ENCODE assay signal across 14 cellular contexts in the genomic region with DNA sequence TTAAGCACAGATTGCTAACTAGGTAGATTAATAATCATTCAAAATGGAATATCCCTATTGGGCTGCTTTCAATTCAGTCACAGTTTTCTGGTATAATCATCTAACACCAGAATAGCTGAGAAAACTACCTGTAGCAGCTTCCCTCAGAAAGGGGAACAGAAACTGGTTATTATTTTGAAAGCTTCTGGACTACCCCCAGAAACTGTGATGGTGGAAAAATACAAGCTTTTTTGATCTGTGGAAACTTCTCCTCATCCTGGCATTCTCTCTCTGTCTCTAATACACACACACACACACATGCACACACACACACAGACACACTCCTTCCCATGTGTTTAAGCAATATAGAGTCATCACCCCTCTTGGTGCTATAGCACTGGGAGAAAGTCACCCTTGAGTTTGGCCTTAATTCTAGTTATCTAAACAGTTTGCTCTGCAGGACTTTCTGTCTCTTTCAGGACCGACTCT.
DNase-seq lines count a peak whose midpoint lies in the region; ATAC-seq, FAIRE-seq and TF ChIP-seq lines count a peak whose summit lies in the region.
"Had no signal": no experiment of that assay in that cellular context is flagged by ENCODE, and none has a peak within 500 bp of the region (broad histone marks: within the 10 kb centered on the region; RNA-seq: fewer than 3 reads in every experiment).

No MANE protein-coding gene starts in this region.

- DNase-seq in GM18507 (ENCODE audit: extremely low spot score, insufficient read length, low read depth) (peak; percentile 14), RWPE1 (ENCODE audit: low spot score) (no peak), SIG-M5 (lab: John Stamatoyannopoulos, UW) (no peak)
- no peak for DNase-seq in stimulated activated CD4-positive, alpha-beta T cell treated with anti-CD3 and anti-CD28 coated beads, Interleukin-4, amount 100 ng/mL, for 1 hour
- DNase-seq in activated CD4-positive, alpha-beta memory T cell treated with anti-CD3 and anti-CD28 coated beads for 36 hours, result no peak
- DNase-seq: NCI-H187 treated with DMSO at 0.1 percent for 48 hours, stomach had no signal

- H3K27ac ChIP-seq in RWPE1, result no peak overlapping the region
- H3K27ac ChIP-seq: cardiac muscle cell, stomach, VCaP had no signal

- POLR2A ChIA-PET in activated CD4-positive, alpha-beta memory T cell treated with anti-CD3 and anti-CD28 coated beads for 36 hours (lab: Charles Lee), result no interaction called here
- POLR2A ChIA-PET in RWPE1 (lab: Yijun Ruan, JAX; ENCODE audit: low non-redundant PET), result no interaction called here

- peaks cover 16% of the 10 kb centered on the region for H3K9me3 Mint-ChIP-seq in activated CD4-positive, alpha-beta memory T cell treated with anti-CD3 and anti-CD28 coated beads for 36 hours

- no peak for TF ChIP-seq CTCF in RWPE1 (conservative IDR thresholded peaks at IDR 0.05; ENCODE audit: low read depth)

- ATAC-seq in GM19468 (IDR thresholded peaks at IDR 0.05; ENCODE audit: extremely low read depth, unreplicated experiment) (peak; percentile 97), HG02938 (IDR thresholded peaks at IDR 0.05; ENCODE audit: unreplicated experiment) (peak; percentile 96), HG03571 (IDR thresholded peaks at IDR 0.05; ENCODE audit: unreplicated experiment) (peak; percentile 96)

- no peaks in the 10 kb centered on the region for H3K36me3 Mint-ChIP-seq in activated CD4-positive, alpha-beta memory T cell treated with anti-CD3 and anti-CD28 coated beads for 36 hours

- H3K4me1 Mint-ChIP-seq in activated CD4-positive, alpha-beta memory T cell treated with anti-CD3 and anti-CD28 coated beads for 36 hours (ENCODE audit: low read depth), result no peaks in the 10 kb centered on the region

- intact Hi-C loops in activated CD4-positive, alpha-beta memory T cell treated with anti-CD3 and anti-CD28 coated beads for 36 hours (cut with micrococcal nuclease), result no loop called here

- CTCF ChIA-PET in activated CD4-positive, alpha-beta memory T cell treated with anti-CD3 and anti-CD28 coated beads for 36 hours (lab: Charles Lee), result no interaction called here
- CTCF ChIA-PET in RWPE1 (lab: Yijun Ruan, JAX), result no interaction called here

- peak; percentile 91 for FAIRE-seq in GM18507 (lab: Jason Lieb, UNC)
- FAIRE-seq: islet of Langerhans, RCC 7860 had no signal

- H3K27ac Mint-ChIP-seq in activated CD4-positive, alpha-beta memory T cell treated with anti-CD3 and anti-CD28 coated beads for 36 hours, result no peak overlapping the region

- no peak overlapping the region for H3K4me3 Mint-ChIP-seq in activated CD4-positive, alpha-beta memory T cell treated with anti-CD3 and anti-CD28 coated beads for 36 hours

- no peaks in the 10 kb centered on the region for H3K27me3 Mint-ChIP-seq in activated CD4-positive, alpha-beta memory T cell treated with anti-CD3 and anti-CD28 coated beads for 36 hours
